2 cellular contexts compared by ENCODE assay signal in the genomic region with DNA sequence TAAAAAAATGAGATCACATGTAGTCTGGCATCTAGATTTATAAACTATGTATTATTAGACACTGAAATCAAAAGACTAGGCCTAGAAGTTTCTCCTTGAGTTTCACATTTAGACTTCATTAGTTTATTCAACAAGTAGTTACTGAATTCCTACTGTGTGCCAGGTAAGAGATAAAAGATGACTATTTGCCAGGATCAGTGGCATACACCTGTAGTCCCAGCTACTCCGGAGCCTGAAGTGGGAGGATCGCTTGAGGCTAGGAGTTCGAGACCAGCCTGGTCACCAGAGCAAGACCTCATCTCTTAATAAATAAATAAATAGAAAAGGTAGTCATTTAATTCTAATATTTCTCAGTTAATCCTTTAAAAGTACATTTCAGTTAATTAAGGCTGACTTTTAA.
TF ChIP-seq lines count a peak whose summit lies in the region.

No MANE protein-coding gene starts in this region.

TF ChIP-seq in IMR-90, 13 proteins besides CTCF, POLR2A, EP300 and RAD21:
- TF ChIP-seq, protein P1, sequence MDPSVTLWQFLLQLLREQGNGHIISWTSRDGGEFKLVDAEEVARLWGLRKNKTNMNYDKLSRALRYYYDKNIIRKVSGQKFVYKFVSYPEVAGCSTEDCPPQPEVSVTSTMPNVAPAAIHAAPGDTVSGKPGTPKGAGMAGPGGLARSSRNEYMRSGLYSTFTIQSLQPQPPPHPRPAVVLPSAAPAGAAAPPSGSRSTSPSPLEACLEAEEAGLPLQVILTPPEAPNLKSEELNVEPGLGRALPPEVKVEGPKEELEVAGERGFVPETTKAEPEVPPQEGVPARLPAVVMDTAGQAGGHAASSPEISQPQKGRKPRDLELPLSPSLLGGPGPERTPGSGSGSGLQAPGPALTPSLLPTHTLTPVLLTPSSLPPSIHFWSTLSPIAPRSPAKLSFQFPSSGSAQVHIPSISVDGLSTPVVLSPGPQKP (IDR thresholded peaks at IDR 0.05; ENCODE audit: borderline replicate concordance, low read depth, low read length): no peak
- TF ChIP-seq CEBPB (IDR thresholded peaks at IDR 0.05; ENCODE audit: low read depth, low read length): no peak
- TF ChIP-seq MAZ (IDR thresholded peaks at IDR 0.05; ENCODE audit: borderline replicate concordance, low read depth, low read length): no peak
- TF ChIP-seq RCOR1 (IDR thresholded peaks at IDR 0.05; ENCODE audit: insufficient replicate concordance, low read length): no peak
- TF ChIP-seq CHD1 (IDR thresholded peaks at IDR 0.05; ENCODE audit: low read depth, low read length): no peak
- TF ChIP-seq MAFK (IDR thresholded peaks at IDR 0.05; ENCODE audit: low read depth, low read length): no peak
- TF ChIP-seq RFX5 (IDR thresholded peaks at IDR 0.05; ENCODE audit: low read depth, low read length): no peak
- TF ChIP-seq BHLHE40 (IDR thresholded peaks at IDR 0.05; ENCODE audit: low read depth, low read length): no peak
- TF ChIP-seq FOS (IDR thresholded peaks at IDR 0.05; ENCODE audit: low read depth, low read length): no peak
- no peak for TF ChIP-seq MXI1 (IDR thresholded peaks at IDR 0.05; ENCODE audit: borderline replicate concordance, low read depth, low read length)
- TF ChIP-seq NFE2L2 (IDR thresholded peaks at IDR 0.05; ENCODE audit: low read depth, low read length): no peak
- no peak for TF ChIP-seq SMC3 (IDR thresholded peaks at IDR 0.05; ENCODE audit: low read depth, low read length)
- TF ChIP-seq, protein P2, sequence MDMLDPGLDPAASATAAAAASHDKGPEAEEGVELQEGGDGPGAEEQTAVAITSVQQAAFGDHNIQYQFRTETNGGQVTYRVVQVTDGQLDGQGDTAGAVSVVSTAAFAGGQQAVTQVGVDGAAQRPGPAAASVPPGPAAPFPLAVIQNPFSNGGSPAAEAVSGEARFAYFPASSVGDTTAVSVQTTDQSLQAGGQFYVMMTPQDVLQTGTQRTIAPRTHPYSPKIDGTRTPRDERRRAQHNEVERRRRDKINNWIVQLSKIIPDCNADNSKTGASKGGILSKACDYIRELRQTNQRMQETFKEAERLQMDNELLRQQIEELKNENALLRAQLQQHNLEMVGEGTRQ (IDR thresholded peaks at IDR 0.05; ENCODE audit: low read depth, low read length): no peak
TF ChIP-seq in IMR-90: peak in this region for 0.

TF ChIP-seq in GM12878, 131 proteins besides CTCF, POLR2A, EP300 and RAD21:
- TF ChIP-seq NR2F1 (conservative IDR thresholded peaks at IDR 0.05) (no peak), NR2C1 (IDR thresholded peaks at IDR 0.05) (no peak), MYC (IDR thresholded peaks at IDR 0.05; ENCODE audit: insufficient read depth, insufficient read length, insufficient replicate concordance, low read length, severe bottlenecking) (no peak)
- TF ChIP-seq, protein P3, sequence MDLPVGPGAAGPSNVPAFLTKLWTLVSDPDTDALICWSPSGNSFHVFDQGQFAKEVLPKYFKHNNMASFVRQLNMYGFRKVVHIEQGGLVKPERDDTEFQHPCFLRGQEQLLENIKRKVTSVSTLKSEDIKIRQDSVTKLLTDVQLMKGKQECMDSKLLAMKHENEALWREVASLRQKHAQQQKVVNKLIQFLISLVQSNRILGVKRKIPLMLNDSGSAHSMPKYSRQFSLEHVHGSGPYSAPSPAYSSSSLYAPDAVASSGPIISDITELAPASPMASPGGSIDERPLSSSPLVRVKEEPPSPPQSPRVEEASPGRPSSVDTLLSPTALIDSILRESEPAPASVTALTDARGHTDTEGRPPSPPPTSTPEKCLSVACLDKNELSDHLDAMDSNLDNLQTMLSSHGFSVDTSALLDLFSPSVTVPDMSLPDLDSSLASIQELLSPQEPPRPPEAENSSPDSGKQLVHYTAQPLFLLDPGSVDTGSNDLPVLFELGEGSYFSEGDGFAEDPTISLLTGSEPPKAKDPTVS (IDR thresholded peaks at IDR 0.05; ENCODE audit: low read depth, low read length): no peak
- TF ChIP-seq, protein P4, sequence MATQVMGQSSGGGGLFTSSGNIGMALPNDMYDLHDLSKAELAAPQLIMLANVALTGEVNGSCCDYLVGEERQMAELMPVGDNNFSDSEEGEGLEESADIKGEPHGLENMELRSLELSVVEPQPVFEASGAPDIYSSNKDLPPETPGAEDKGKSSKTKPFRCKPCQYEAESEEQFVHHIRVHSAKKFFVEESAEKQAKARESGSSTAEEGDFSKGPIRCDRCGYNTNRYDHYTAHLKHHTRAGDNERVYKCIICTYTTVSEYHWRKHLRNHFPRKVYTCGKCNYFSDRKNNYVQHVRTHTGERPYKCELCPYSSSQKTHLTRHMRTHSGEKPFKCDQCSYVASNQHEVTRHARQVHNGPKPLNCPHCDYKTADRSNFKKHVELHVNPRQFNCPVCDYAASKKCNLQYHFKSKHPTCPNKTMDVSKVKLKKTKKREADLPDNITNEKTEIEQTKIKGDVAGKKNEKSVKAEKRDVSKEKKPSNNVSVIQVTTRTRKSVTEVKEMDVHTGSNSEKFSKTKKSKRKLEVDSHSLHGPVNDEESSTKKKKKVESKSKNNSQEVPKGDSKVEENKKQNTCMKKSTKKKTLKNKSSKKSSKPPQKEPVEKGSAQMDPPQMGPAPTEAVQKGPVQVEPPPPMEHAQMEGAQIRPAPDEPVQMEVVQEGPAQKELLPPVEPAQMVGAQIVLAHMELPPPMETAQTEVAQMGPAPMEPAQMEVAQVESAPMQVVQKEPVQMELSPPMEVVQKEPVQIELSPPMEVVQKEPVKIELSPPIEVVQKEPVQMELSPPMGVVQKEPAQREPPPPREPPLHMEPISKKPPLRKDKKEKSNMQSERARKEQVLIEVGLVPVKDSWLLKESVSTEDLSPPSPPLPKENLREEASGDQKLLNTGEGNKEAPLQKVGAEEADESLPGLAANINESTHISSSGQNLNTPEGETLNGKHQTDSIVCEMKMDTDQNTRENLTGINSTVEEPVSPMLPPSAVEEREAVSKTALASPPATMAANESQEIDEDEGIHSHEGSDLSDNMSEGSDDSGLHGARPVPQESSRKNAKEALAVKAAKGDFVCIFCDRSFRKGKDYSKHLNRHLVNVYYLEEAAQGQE (IDR thresholded peaks at IDR 0.05; ENCODE audit: low read depth, low read length): no peak
TF ChIP-seq in GM12878: peak in this region for 0.
